In the genomic region with DNA sequence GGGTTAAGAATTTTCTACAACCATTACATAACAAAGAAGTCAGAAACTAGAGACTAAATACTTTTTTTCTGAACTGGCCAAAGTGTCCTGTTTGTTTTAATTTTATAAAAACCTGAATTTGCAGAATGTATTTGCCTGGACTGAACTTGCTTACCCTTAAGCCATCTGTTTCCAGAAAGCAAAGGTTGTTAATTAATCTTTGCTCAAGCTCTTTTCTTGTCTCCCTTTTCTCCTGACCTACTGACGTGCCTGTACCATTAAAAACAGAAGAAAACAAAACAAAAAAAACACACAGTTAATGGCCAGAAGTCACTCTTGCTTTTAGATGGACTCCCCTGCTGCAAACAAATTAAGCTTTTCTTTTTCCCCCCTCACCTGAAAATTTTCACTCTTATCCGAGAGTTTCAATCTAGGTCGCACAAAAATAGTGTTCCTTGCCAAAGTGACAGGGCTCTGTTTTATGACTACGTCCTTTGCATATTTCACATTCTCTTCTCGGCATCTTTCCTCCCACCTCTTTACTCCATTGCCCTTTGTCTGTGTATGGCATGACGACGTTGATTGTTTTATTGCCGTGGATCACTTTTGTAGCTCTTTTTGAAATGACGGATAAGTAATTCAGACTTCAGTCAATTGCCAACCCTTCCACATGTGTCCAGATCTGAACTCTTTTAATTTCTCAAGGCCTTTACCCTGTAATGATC, we compare ENCODE assay signal across 23 cellular contexts.
"Had no signal": no experiment of that assay in that cellular context is flagged by ENCODE, and none has a peak within 500 bp of the region (broad histone marks: within the 10 kb centered on the region; RNA-seq: fewer than 3 reads in every experiment).

No MANE protein-coding gene starts in this region.

- H3K36me3 ChIP-seq: adrenal gland, cardiac muscle cell, ovary, sigmoid colon, spleen, tibial nerve, WERI-Rb-1 had no signal

- H3K4me1 ChIP-seq: foreskin keratinocyte, spleen, tibial nerve had no signal

- H3K9me3 ChIP-seq: adrenal gland, ovary, sigmoid colon, tibial nerve had no signal

- ATAC-seq: activated naive CD4-positive, alpha-beta T cell treated with anti-CD3 and anti-CD28 coated beads, Interleukin-2, amount 50 U/mL, for 72 hours; activated T-cell treated with anti-CD3 and anti-CD28 coated beads, Interleukin-2, amount 50 U/mL, for 72 hours; foreskin keratinocyte; naive thymus-derived CD4-positive, alpha-beta T cell had no signal

- DNase-seq: activated CD4-positive, alpha-beta T cell treated with anti-CD3 and anti-CD28 coated beads, Interleukin-2, amount 50 U/mL, for 4 hours; activated gamma-delta T cell treated with Interleukin-2 at 50 U/mL for 16 hours; activated T-cell treated with anti-CD3 and anti-CD28 coated beads, Interleukin-2, amount 50 U/mL, for 72 hours; dermis blood vessel endothelial cell; effector memory CD4-positive, alpha-beta T cell; foreskin keratinocyte; hippocampal formation; islet precursor cell; naive thymus-derived CD4-positive, alpha-beta T cell; ovary; sigmoid colon; spleen; stimulated activated CD8-positive, alpha-beta memory T cell treated with anti-CD3 and anti-CD28 coated beads, Interleukin-4, amount 100 ng/mL, for 48 hours; stimulated activated naive CD4-positive, alpha-beta T cell treated with Interleukin-2 at 50 U/mL for 16 hours; substantia nigra; SW 1271; WERI-Rb-1 had no signal

- H3K27ac ChIP-seq: cardiac muscle cell, epithelial cell of prostate, foreskin keratinocyte, ovary, sigmoid colon, spleen, tibial nerve, WERI-Rb-1 had no signal

- H3K27me3 ChIP-seq: adrenal gland, cardiac muscle cell, foreskin keratinocyte, ovary, sigmoid colon, spleen, tibial nerve had no signal

- H3K4me3 ChIP-seq: cardiac muscle cell, ovary, sigmoid colon, spleen, tibial nerve had no signal

- FAIRE-seq: astrocyte had no signal
